Comparison of ENCODE assay signal across 22 cellular contexts in genomic region chr5:16879191-16879590, GRCh38. TPM values are rescaled to one million over a fixed set of nuclear protein-coding genes. Genes with fewer than 3 reads are reported as not detected.
"Had no signal": no experiment of that assay in that cellular context is flagged by ENCODE, and none has a peak within 500 bp of the region (broad histone marks: within the 10 kb centered on the region; RNA-seq: fewer than 3 reads in every experiment).

No MANE protein-coding gene starts in this region.

- DNase-seq: activated CD4-positive, alpha-beta T cell treated with anti-CD3 and anti-CD28 coated beads, Interleukin-2, amount 10 ng/mL, durations not matched to agents 24 days and 14 days; activated CD4-positive, CD25-positive, alpha-beta regulatory T cell; activated CD8-positive, alpha-beta T cell treated with anti-CD3 and anti-CD28 coated beads for 36 hours; activated naive CD4-positive, alpha-beta T cell treated with Interleukin-2 at 50 U/mL for 16 hours; activated naive CD8-positive, alpha-beta T cell treated with anti-CD3 and anti-CD28 coated beads, Interleukin-2, amount 10 ng/mL, durations not matched to agents 7 days and 5 days; activated T-cell treated with anti-CD3 and anti-CD28 coated beads, Interleukin-2, amount 50 U/mL, for 24 hours; amygdala; caudate nucleus; head of caudate nucleus; kidney; left ventricle myocardium inferior; naive thymus-derived CD8-positive, alpha-beta T cell; stimulated activated CD4-positive, alpha-beta T cell treated with anti-CD3 and anti-CD28 coated beads, Interleukin-12 subunit alpha, Interleukin-12 subunit beta, amount 100 ng/mL, for 4 hours; stimulated activated CD4-positive, alpha-beta T cell treated with anti-CD3 and anti-CD28 coated beads, Interleukin-1b, Interleukin-23, amount 100 ng/mL, for 48 hours; stimulated activated CD8-positive, alpha-beta memory T cell treated with anti-CD3 and anti-CD28 coated beads, Interleukin-4, amount 100 ng/mL, for 48 hours; stimulated activated naive CD4-positive, alpha-beta T cell; substantia nigra; T-cell had no signal

- H3K27ac ChIP-seq: left ventricle myocardium inferior, right atrium auricular region had no signal

- H3K4me1 ChIP-seq: left ventricle myocardium inferior, right atrium auricular region had no signal

- H3K4me3 Mint-ChIP-seq: activated CD4-positive, alpha-beta T cell treated with anti-CD3 and anti-CD28 coated beads, Interleukin-2, amount 10 ng/mL, durations not matched to agents 24 days and 14 days; activated CD8-positive, alpha-beta T cell treated with anti-CD3 and anti-CD28 coated beads for 36 hours; activated naive CD8-positive, alpha-beta T cell treated with anti-CD3 and anti-CD28 coated beads, Interleukin-2, amount 10 ng/mL, durations not matched to agents 7 days and 5 days; activated T-cell treated with anti-CD3 and anti-CD28 coated beads, Interleukin-2, amount 50 U/mL, for 24 hours; brain; naive thymus-derived CD8-positive, alpha-beta T cell; T-cell; type B pancreatic cell had no signal

- H3K27me3 Mint-ChIP-seq: activated CD4-positive, alpha-beta T cell treated with anti-CD3 and anti-CD28 coated beads, Interleukin-2, amount 10 ng/mL, durations not matched to agents 24 days and 14 days; brain; T-cell; type B pancreatic cell had no signal

- H3K4me3 ChIP-seq: left ventricle myocardium inferior, right atrium auricular region had no signal

- H3K36me3 ChIP-seq: right atrium auricular region had no signal

- H3K9me3 ChIP-seq: left ventricle myocardium inferior, right atrium auricular region had no signal

- H3K36me3 Mint-ChIP-seq: activated naive CD8-positive, alpha-beta T cell treated with anti-CD3 and anti-CD28 coated beads, Interleukin-2, amount 10 ng/mL, durations not matched to agents 7 days and 5 days; T-cell had no signal

- H3K9me3 Mint-ChIP-seq: activated naive CD8-positive, alpha-beta T cell treated with anti-CD3 and anti-CD28 coated beads, Interleukin-2, amount 10 ng/mL, durations not matched to agents 7 days and 5 days; activated T-cell treated with anti-CD3 and anti-CD28 coated beads, Interleukin-2, amount 50 U/mL, for 24 hours; activated T-helper 2 cell treated with anti-CD3 and anti-CD28 coated beads, Interferon-gamma antibody, Interleukin-2, Interleukin-4, amounts not matched to agents 10 μg/mL and 5 μg/mL and 100 μg/mL, durations not matched to agents 14 hours and 24 hours and 36 hours had no signal

- H3K27ac Mint-ChIP-seq: activated CD4-positive, alpha-beta T cell treated with anti-CD3 and anti-CD28 coated beads, Interleukin-2, amount 10 ng/mL, durations not matched to agents 24 days and 14 days; activated CD8-positive, alpha-beta T cell treated with anti-CD3 and anti-CD28 coated beads for 36 hours; activated naive CD8-positive, alpha-beta T cell treated with anti-CD3 and anti-CD28 coated beads, Interleukin-2, amount 10 ng/mL, durations not matched to agents 7 days and 5 days; activated T-cell treated with anti-CD3 and anti-CD28 coated beads, Interleukin-2, amount 50 U/mL, for 24 hours; activated T-helper 2 cell treated with anti-CD3 and anti-CD28 coated beads, Interferon-gamma antibody, Interleukin-2, Interleukin-4, amounts not matched to agents 10 μg/mL and 5 μg/mL and 100 μg/mL, durations not matched to agents 14 hours and 24 hours and 36 hours; naive thymus-derived CD8-positive, alpha-beta T cell; T-cell; type B pancreatic cell had no signal

- ATAC-seq: activated CD8-positive, alpha-beta T cell treated with anti-CD3 and anti-CD28 coated beads for 36 hours; naive thymus-derived CD8-positive, alpha-beta T cell; T-cell had no signal

- H3K4me1 Mint-ChIP-seq: activated CD4-positive, alpha-beta T cell treated with anti-CD3 and anti-CD28 coated beads, Interleukin-2, amount 10 ng/mL, durations not matched to agents 24 days and 14 days; activated naive CD8-positive, alpha-beta T cell treated with anti-CD3 and anti-CD28 coated beads, Interleukin-2, amount 10 ng/mL, durations not matched to agents 7 days and 5 days; naive thymus-derived CD8-positive, alpha-beta T cell; T-cell had no signal

- H3K27me3 ChIP-seq: right atrium auricular region had no signal

RNA-seq across cellular contexts. Expression of gene MYO10, which starts 56.9 kb away (rescaled TPM):
- total RNA-seq: activated naive CD8-positive, alpha-beta T cell treated with anti-CD3 and anti-CD28 coated beads, Interleukin-2, amount 10 ng/mL, durations not matched to agents 7 days and 5 days; naive thymus-derived CD8-positive, alpha-beta T cell had no signal
